ENCODE assay signal across 11 cellular contexts in genomic region chr2:1972428-1972827, GRCh38.
DNase-seq lines count a peak whose midpoint lies in the region; ATAC-seq and TF ChIP-seq lines count a peak whose summit lies in the region.
"Had no signal": no experiment of that assay in that cellular context is flagged by ENCODE, and none has a peak within 500 bp of the region (broad histone marks: within the 10 kb centered on the region; RNA-seq: fewer than 3 reads in every experiment).

No MANE protein-coding gene starts in this region.

- no peak for TF ChIP-seq CTCF in lower lobe of right lung (IDR thresholded peaks at IDR 0.05)

- no peaks in the 10 kb centered on the region for H3K27me3 ChIP-seq in lower lobe of right lung (ENCODE audit: low read depth)
- H3K27me3 ChIP-seq: esophagus muscularis mucosa had no signal

- H3K27ac ChIP-seq in epithelial cell of prostate = no peak overlapping the region
- no peak overlapping the region for H3K27ac ChIP-seq in lower lobe of right lung
- H3K27ac ChIP-seq: esophagus muscularis mucosa had no signal

- peak; percentile 83 for DNase-seq in M059J (ENCODE audit: low read depth)
- DNase-seq in NCI-H510A (lab: John Stamatoyannopoulos, UW) = peak; percentile 93
- DNase-seq in epithelial cell of prostate (ENCODE audit: low read depth, low spot score) = peak; percentile 52
- peak; percentile 76 for DNase-seq in putamen (ENCODE audit: low spot score)
- no peak for DNase-seq in lower lobe of right lung
- DNase-seq in activated gamma-delta T cell (lab: John Stamatoyannopoulos, UW) = no peak
- DNase-seq: activated T-cell treated with anti-CD3 and anti-CD28 coated beads, Interleukin-2, amount 50 U/mL, for 72 hours; natural killer cell had no signal

- H3K4me1 ChIP-seq in lower lobe of right lung = no peaks in the 10 kb centered on the region
- H3K4me1 ChIP-seq: esophagus muscularis mucosa had no signal

- H3K36me3 ChIP-seq in lower lobe of right lung = no peaks in the 10 kb centered on the region
- H3K36me3 ChIP-seq: esophagus muscularis mucosa had no signal

- intact Hi-C loops in lower lobe of right lung (cut with DNase I) = no loop called here

- no peaks in the 10 kb centered on the region for H3K9me3 ChIP-seq in lower lobe of right lung
- H3K9me3 ChIP-seq: esophagus muscularis mucosa had no signal

- no peak overlapping the region for H3K4me3 ChIP-seq in lower lobe of right lung
- H3K4me3 ChIP-seq: esophagus muscularis mucosa had no signal

- ATAC-seq in lower lobe of right lung (no peak), GM19452 (IDR thresholded peaks at IDR 0.05; ENCODE audit: unreplicated experiment) (no peak), HG02973 (IDR thresholded peaks at IDR 0.05; ENCODE audit: unreplicated experiment) (no peak)
- ATAC-seq: activated T-cell treated with anti-CD3 and anti-CD28 coated beads, Interleukin-2, amount 50 U/mL, for 72 hours; natural killer cell had no signal

Comparison
In these comparisons a context has a peak if more than half of its experiments do, and no peak if none do; other contexts are left out.
1. DNase-seq: peak in M059J (single experiment), NCI-H510A (single experiment), epithelial cell of prostate (single experiment) and putamen (single experiment); none in lower lobe of right lung (single experiment) and activated gamma-delta T cell (single experiment).